In genomic region chr20:17442588-17442987, GRCh38 we compare ENCODE assay signal across 12 cellular contexts.
A peak's percentile ranks its signal among the peaks of the same experiment; 100 is the strongest.
DNase-seq lines count a peak whose midpoint lies in the region; TF ChIP-seq lines count a peak whose summit lies in the region.
"Had no signal": no experiment of that assay in that cellular context is flagged by ENCODE, and none has a peak within 500 bp of the region (broad histone marks: within the 10 kb centered on the region; RNA-seq: fewer than 3 reads in every experiment).

No MANE protein-coding gene starts in this region.

- no peak overlapping the region for H2BK120ac ChIP-seq in H9 (ENCODE audit: low read depth, low read length, poor library complexity, severe bottlenecking)

- H3K27ac Mint-ChIP-seq in H9, result no peak overlapping the region
- H3K27ac Mint-ChIP-seq: activated CD4-positive, alpha-beta T cell treated with anti-CD3 and anti-CD28 coated beads, Interleukin-2, amount 10 ng/mL, durations not matched to agents 24 days and 14 days; activated T-helper 2 cell treated with anti-CD3 and anti-CD28 coated beads, Interferon-gamma antibody, Interleukin-2, Interleukin-4, amounts not matched to agents 10 μg/mL and 5 μg/mL and 100 μg/mL, durations not matched to agents 14 hours and 24 hours and 36 hours; brain had no signal

- TF ChIP-seq CTCF in DOHH2 (IDR thresholded peaks at IDR 0.05; ENCODE audit: low read depth, low read length, poor library complexity, severe bottlenecking), result peak; percentile 58
- TF ChIP-seq CTCF in H9 (conservative IDR thresholded peaks at IDR 0.05), result peak; percentile 73
- peak; percentile 14 for TF ChIP-seq CTCF in hepatocyte (IDR thresholded peaks at IDR 0.05; ENCODE audit: poor library complexity)

- H3F3A ChIP-seq in DOHH2 (ENCODE audit: control insufficient read depth, insufficient read depth), result no peaks in the 10 kb centered on the region

- H3K27me3 Mint-ChIP-seq in H9 (ENCODE audit: low read depth), result peaks cover 11% of the 10 kb centered on the region

- H2AFZ ChIP-seq in H9 (ENCODE audit: low read length) (peak overlapping the region; percentile 78), hepatocyte (no peak overlapping the region)

- no peak overlapping the region for H2BK15ac ChIP-seq in H9 (ENCODE audit: low read depth, low read length)

- H4K91ac ChIP-seq in H9 (ENCODE audit: insufficient read length, low read depth, low read length), result no peak overlapping the region

- H2BK5ac ChIP-seq in H9 (ENCODE audit: insufficient read length, low read length), result no peak overlapping the region

- no peak overlapping the region for H3K4me3 Mint-ChIP-seq in H9
- H3K4me3 Mint-ChIP-seq: activated CD4-positive, alpha-beta T cell treated with anti-CD3 and anti-CD28 coated beads, Interleukin-2, amount 10 ng/mL, durations not matched to agents 24 days and 14 days; brain had no signal

- no peak overlapping the region for H3K23ac ChIP-seq in H9 (ENCODE audit: insufficient read length, low read depth, low read length)

- no peaks in the 10 kb centered on the region for H3K4me1 Mint-ChIP-seq in H9
- H3K4me1 Mint-ChIP-seq: activated CD4-positive, alpha-beta T cell treated with anti-CD3 and anti-CD28 coated beads, Interleukin-2, amount 10 ng/mL, durations not matched to agents 24 days and 14 days; brain had no signal

- no peaks in the 10 kb centered on the region for H3K36me3 Mint-ChIP-seq in H9 (ENCODE audit: insufficient read depth in 1 of 3, low read depth in 3 of 3)
- H3K36me3 Mint-ChIP-seq: brain had no signal

- no peaks in the 10 kb centered on the region for H3K36me3 ChIP-seq in DOHH2 (ENCODE audit: control insufficient read depth, low read length)
- no peaks in the 10 kb centered on the region for H3K36me3 ChIP-seq in hepatocyte (replicated peaks; ENCODE audit: insufficient read depth, low read depth)
- H3K36me3 ChIP-seq: suprapubic skin had no signal

- H3K4me1 ChIP-seq in DOHH2 (ENCODE audit: control insufficient read depth, low read length), result no peaks in the 10 kb centered on the region
- no peaks in the 10 kb centered on the region for H3K4me1 ChIP-seq in H9 (ENCODE audit: insufficient read depth, low read length)
- H3K4me1 ChIP-seq in hepatocyte (ENCODE audit: insufficient read depth), result peaks cover 8% of the 10 kb centered on the region
- H3K4me1 ChIP-seq: suprapubic skin had no signal

- no peak overlapping the region for H4K8ac ChIP-seq in H9 (replicated peaks; ENCODE audit: insufficient read length, low read depth, low read length)

- H3K9me3 ChIP-seq in DOHH2 (ENCODE audit: control insufficient read depth, insufficient read depth, low read length) (no peaks in the 10 kb centered on the region), H9 (ENCODE audit: control insufficient read depth, low read depth, low read length) (no peaks in the 10 kb centered on the region), hepatocyte (ENCODE audit: low read depth) (no peaks in the 10 kb centered on the region)
- H3K9me3 ChIP-seq: suprapubic skin had no signal

- H3T11ph ChIP-seq in H9 (ENCODE audit: low read length), result no peak overlapping the region

- no peak overlapping the region for H2BK20ac ChIP-seq in H9 (ENCODE audit: low read depth, low read length, poor library complexity, severe bottlenecking)

- H3K79me1 ChIP-seq in H9 (ENCODE audit: insufficient read depth, low read depth, low read length, poor library complexity, severe bottlenecking), result no peaks in the 10 kb centered on the region

- H3K27ac ChIP-seq in DOHH2 (ENCODE audit: low read depth, low read length) (no peak overlapping the region), H9 (ENCODE audit: insufficient read length, low read depth, low read length) (no peak overlapping the region), hepatocyte (no peak overlapping the region), caudate nucleus (ENCODE audit: low read depth, low read length) (no peak overlapping the region)
- H3K27ac ChIP-seq: suprapubic skin had no signal

- H3K56ac ChIP-seq in H9 (ENCODE audit: insufficient read length, low read depth, low read length), result no peak overlapping the region

- H3K79me2 ChIP-seq in DOHH2 (ENCODE audit: control insufficient read depth, low read length) (no peaks in the 10 kb centered on the region), H9 (ENCODE audit: insufficient read depth, low read length) (no peaks in the 10 kb centered on the region), hepatocyte (no peaks in the 10 kb centered on the region)

- H3K14ac ChIP-seq in H9 (ENCODE audit: insufficient read depth, low read length), result no peak overlapping the region

- H4K20me1 ChIP-seq in DOHH2 (ENCODE audit: control insufficient read depth, insufficient read depth, low read depth, low read length) (no peaks in the 10 kb centered on the region), H9 (ENCODE audit: control insufficient read depth, insufficient read depth, insufficient read length) (no peaks in the 10 kb centered on the region), hepatocyte (ENCODE audit: insufficient read depth, poor library complexity, severe bottlenecking) (no peaks in the 10 kb centered on the region)

- H3K4me2 ChIP-seq in DOHH2 (ENCODE audit: low read length) (no peak overlapping the region), H9 (ENCODE audit: insufficient read depth, insufficient read length, low read length) (no peak overlapping the region), hepatocyte (no peak overlapping the region)

- no peak overlapping the region for H3K4me3 ChIP-seq in DOHH2 (ENCODE audit: low read length)
- H3K4me3 ChIP-seq in hepatocyte, result no peak overlapping the region
- H3K4me3 ChIP-seq: suprapubic skin had no signal

- H3K9me3 Mint-ChIP-seq in H9, result peaks cover 0 to 3% of the 10 kb centered on the region in 2 experiments; a peak in 1 of 5 replicates
- H3K9me3 Mint-ChIP-seq: activated CD4-positive, alpha-beta T cell treated with anti-CD3 and anti-CD28 coated beads, Interleukin-2, amount 10 ng/mL, durations not matched to agents 24 days and 14 days; activated T-helper 2 cell treated with anti-CD3 and anti-CD28 coated beads, Interferon-gamma antibody, Interleukin-2, Interleukin-4, amounts not matched to agents 10 μg/mL and 5 μg/mL and 100 μg/mL, durations not matched to agents 14 hours and 24 hours and 36 hours had no signal

- H3K9me2 ChIP-seq in DOHH2 (replicated peaks; ENCODE audit: control insufficient read depth, low read length) (no peaks in the 10 kb centered on the region), hepatocyte (replicated peaks; ENCODE audit: insufficient read depth) (no peaks in the 10 kb centered on the region)

- no peak overlapping the region for H4K5ac ChIP-seq in H9 (ENCODE audit: insufficient read length, low read depth, low read length)

- no peaks in the 10 kb centered on the region for H3K27me3 ChIP-seq in DOHH2 (ENCODE audit: control insufficient read depth, low read length)
- H3K27me3 ChIP-seq in H9 (ENCODE audit: insufficient read depth, low read length), result no peaks in the 10 kb centered on the region
- no peaks in the 10 kb centered on the region for H3K27me3 ChIP-seq in hepatocyte

- no peak overlapping the region for H2BK12ac ChIP-seq in H9 (ENCODE audit: insufficient read length, low read depth, low read length)

- peak; percentile 49 for DNase-seq in H9
- DNase-seq in RKO (ENCODE audit: low spot score), result peak; percentile 26
- no peak for DNase-seq in hepatocyte (ENCODE audit: low spot score)
- no peak for DNase-seq in caudate nucleus (lab: John Stamatoyannopoulos, UW)
- no peak for DNase-seq in NOMO-1 treated with dmso at 0.1 percent for 144 hours (lab: John Stamatoyannopoulos, UW; ENCODE audit: unreplicated experiment)
- no peak for DNase-seq in hippocampal formation (lab: John Stamatoyannopoulos, UW)
- DNase-seq: activated CD4-positive, alpha-beta T cell treated with anti-CD3 and anti-CD28 coated beads, Interleukin-2, amount 10 ng/mL, durations not matched to agents 24 days and 14 days; NCI-H1436 treated with DMSO at 0.1 percent for 48 hours had no signal

- H3K9ac ChIP-seq in H9 (ENCODE audit: extremely low read depth, insufficient read length, low read length), result no peak overlapping the region

- no peak overlapping the region for H3K18ac ChIP-seq in H9 (ENCODE audit: insufficient read length, low read depth, low read length)

- H3K23me2 ChIP-seq in H9 (ENCODE audit: insufficient read length, low read depth, low read length, poor library complexity, severe bottlenecking), result no peaks in the 10 kb centered on the region

- no peak overlapping the region for H3K4ac ChIP-seq in H9 (ENCODE audit: low read depth, low read length)

- no CpG with 5 or more reads among the region's 8 CpGs for WGBS in H9 (ENCODE audit: extremely low coverage, insufficient read length, low lambda C conversion rate)
- 39% methylated on average over 8 of the region's 8 CpGs for WGBS in hepatocyte (ENCODE audit: low lambda C conversion rate, missing lambda C conversion rate)

- no peak overlapping the region for H2AK5ac ChIP-seq in H9 (ENCODE audit: insufficient read length, low read length)

Comparison
In these comparisons a context has a peak if more than half of its experiments do, and no peak if none do; other contexts are left out.
1. CTCF ChIP-seq: peak in every context shown above with its lines; median percentile 73 in H9; 58 in DOHH2; 14 in hepatocyte.
2. DNase-seq: peak in H9 (single experiment) and RKO (single experiment); none in hepatocyte (single experiment), caudate nucleus (0 of 61), NOMO-1 treated with dmso at 0.1 percent for 144 hours (single experiment) and hippocampal formation (0 of 2).